ENCODE assay signal across 1 cellular context in the genomic region with DNA sequence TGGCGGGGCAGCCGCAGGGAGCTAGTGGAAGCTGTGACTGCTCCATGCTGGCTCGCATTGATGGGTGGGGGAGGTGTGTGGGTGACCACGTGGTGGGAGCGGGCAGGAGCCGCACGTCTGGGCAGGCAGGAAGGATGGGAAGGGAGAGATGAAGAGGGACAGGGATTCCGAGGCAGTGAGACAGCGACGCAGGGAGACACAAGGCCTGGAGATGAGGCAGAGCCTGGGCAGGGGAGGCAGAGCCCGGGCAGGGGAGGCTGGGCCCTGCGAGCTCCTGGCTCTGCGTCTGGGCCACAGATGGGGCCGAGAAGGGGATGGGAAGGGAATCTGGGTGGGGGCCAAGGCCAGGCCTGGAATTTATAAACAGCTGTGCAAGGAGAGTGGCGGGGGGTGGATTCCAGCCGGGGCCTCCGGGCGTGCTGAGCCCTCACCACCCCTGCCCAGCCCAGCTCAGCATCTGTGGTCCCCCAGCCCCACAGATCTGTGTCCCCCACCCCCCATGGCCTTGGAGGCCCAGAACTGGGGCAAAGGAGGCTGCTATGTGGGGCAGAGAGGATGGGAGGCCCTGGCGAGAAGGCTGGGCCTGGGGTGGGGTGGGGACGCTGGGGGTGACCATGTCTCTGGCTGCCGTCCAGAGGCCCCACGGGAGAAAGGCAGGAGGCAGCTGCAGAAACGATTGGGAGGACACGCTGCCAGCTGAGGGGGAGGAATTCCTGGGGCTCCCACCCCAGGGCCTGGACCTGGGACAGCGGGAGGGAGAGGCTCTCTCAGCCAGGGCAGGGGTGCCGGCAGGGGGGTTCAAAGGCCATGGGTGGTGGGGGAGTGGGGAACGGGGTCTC.
TF ChIP-seq lines count a peak whose summit lies in the region.

No MANE protein-coding gene starts in this region.

TF ChIP-seq in HepG2, 621 proteins besides CTCF, POLR2A, EP300 and RAD21 (continues in another document):
- TF ChIP-seq RFX5 (IDR thresholded peaks at IDR 0.05; ENCODE audit: low read depth, low read length) (no peak), ZNF326 (CRISPR knock-in tag; IDR thresholded peaks at IDR 0.05; ENCODE audit: borderline replicate concordance) (no peak), ZBTB4 (CRISPR knock-in tag; IDR thresholded peaks at IDR 0.05; ENCODE audit: borderline replicate concordance) (0 out of 2 replicates have a peak, but pooled peaks have one; percentile 44), DZIP1 (CRISPR knock-in tag; IDR thresholded peaks at IDR 0.05) (0 out of 2 replicates have a peak, but pooled peaks have one; percentile 62), ATF7-NPFF (CRISPR knock-in tag; IDR thresholded peaks at IDR 0.05; ENCODE audit: low read depth) (no peak), ZNF430 (CRISPR knock-in tag; IDR thresholded peaks at IDR 0.05) (peak; percentile 61; the same call in 1 of the 2 replicates), MYC (CRISPR knock-in tag; IDR thresholded peaks at IDR 0.05; ENCODE audit: borderline replicate concordance) (peak; percentile 85; the same call in 1 of the 2 replicates), FOSL2 (CRISPR knock-in tag; IDR thresholded peaks at IDR 0.05) (peak; percentile 30; the same call in 1 of the 2 replicates), JUN (CRISPR knock-in tag; IDR thresholded peaks at IDR 0.05) (no peak), FUBP1 (CRISPR knock-in tag; IDR thresholded peaks at IDR 0.05; ENCODE audit: borderline replicate concordance) (no peak), ZNF878 (CRISPR knock-in tag; IDR thresholded peaks at IDR 0.05) (no peak), ZBED4 (CRISPR knock-in tag; IDR thresholded peaks at IDR 0.05; ENCODE audit: borderline replicate concordance) (no peak), ZSCAN12 (CRISPR knock-in tag; IDR thresholded peaks at IDR 0.05) (no peak), MAF1 (CRISPR knock-in tag; IDR thresholded peaks at IDR 0.05; ENCODE audit: borderline replicate concordance) (no peak), ZNF34 (CRISPR knock-in tag; IDR thresholded peaks at IDR 0.05; ENCODE audit: borderline replicate concordance) (no peak), THAP9 (CRISPR knock-in tag; IDR thresholded peaks at IDR 0.05; ENCODE audit: borderline replicate concordance) (0 out of 2 replicates have a peak, but pooled peaks have one; percentile 15), KDM5B (CRISPR knock-in tag; IDR thresholded peaks at IDR 0.05; ENCODE audit: borderline replicate concordance) (peak; percentile 71), ZNF256 (CRISPR knock-in tag; conservative IDR thresholded peaks at IDR 0.05) (no peak), TAF1 (CRISPR knock-in tag; IDR thresholded peaks at IDR 0.05) (no peak), ZNF20 (CRISPR knock-in tag; IDR thresholded peaks at IDR 0.05) (no peak), POLR2AphosphoS5 (IDR thresholded peaks at IDR 0.05; ENCODE audit: low read depth, low read length) (no peak), ZFY (CRISPR knock-in tag; IDR thresholded peaks at IDR 0.05) (peak; percentile 49; the same call in 1 of the 2 replicates), REXO4 (CRISPR knock-in tag; IDR thresholded peaks at IDR 0.05; ENCODE audit: borderline replicate concordance) (no peak), PPARG (CRISPR knock-in tag; conservative IDR thresholded peaks at IDR 0.05) (no peak), RERE (CRISPR knock-in tag; IDR thresholded peaks at IDR 0.05; ENCODE audit: low read depth) (no peak), POLR2G (IDR thresholded peaks at IDR 0.05; ENCODE audit: low read depth, low read length) (no peak)
- TF ChIP-seq, protein P1, sequence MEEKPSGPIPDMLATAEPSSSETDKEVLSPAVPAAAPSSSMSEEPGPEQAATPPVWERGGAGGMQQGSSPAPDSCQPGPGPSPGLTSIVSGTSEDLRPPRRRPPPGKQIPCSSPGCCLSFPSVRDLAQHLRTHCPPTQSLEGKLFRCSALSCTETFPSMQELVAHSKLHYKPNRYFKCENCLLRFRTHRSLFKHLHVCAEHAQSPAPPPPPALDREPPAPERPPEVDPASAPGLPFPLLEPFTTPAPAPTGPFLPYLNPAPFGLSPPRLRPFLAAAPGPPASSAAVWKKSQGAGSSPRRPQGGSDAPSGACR (CRISPR knock-in tag; IDR thresholded peaks at IDR 0.05) = no peak
- TF ChIP-seq, protein P2, sequence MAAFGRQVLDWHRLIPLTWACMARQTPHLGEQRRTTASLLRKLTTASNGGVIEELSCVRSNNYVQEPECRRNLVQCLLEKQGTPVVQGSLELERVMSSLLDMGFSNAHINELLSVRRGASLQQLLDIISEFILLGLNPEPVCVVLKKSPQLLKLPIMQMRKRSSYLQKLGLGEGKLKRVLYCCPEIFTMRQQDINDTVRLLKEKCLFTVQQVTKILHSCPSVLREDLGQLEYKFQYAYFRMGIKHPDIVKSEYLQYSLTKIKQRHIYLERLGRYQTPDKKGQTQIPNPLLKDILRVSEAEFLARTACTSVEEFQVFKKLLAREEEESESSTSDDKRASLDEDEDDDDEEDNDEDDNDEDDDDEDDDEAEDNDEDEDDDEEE (CRISPR knock-in tag; IDR thresholded peaks at IDR 0.05) = no peak
